ENCODE assay signal across 1 cellular context in the genomic region with DNA sequence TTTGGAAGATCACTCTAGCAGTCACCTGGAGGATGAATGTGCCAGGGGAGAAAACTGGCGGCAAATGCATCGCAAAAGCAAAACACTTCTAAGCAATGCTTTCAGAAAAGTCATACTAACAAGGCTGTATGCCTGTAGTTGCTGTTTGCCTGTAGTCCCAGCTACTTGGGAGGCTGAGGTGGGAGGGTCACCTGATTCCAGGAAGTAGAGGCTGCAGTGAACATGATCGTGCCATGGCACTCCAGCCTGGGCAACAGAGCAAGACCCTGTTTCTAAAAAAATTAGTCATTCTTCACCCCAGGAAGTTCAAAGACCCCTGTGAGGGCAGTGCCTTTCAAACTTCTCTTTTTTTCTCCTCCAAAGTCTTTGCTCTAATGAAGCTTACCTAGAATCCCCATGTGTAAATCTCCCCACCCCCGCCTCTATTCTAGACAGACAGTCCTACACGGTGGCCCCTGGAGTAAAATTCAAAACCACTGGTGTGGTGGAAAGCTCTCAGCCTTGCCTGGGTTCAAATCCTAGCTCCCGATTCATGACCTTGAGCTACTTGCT.
TF ChIP-seq lines count a peak whose summit lies in the region.

No MANE protein-coding gene starts in this region.

TF ChIP-seq in GM12878, 131 proteins besides CTCF, POLR2A, EP300 and RAD21 (continues in another document):
- TF ChIP-seq, protein P1, sequence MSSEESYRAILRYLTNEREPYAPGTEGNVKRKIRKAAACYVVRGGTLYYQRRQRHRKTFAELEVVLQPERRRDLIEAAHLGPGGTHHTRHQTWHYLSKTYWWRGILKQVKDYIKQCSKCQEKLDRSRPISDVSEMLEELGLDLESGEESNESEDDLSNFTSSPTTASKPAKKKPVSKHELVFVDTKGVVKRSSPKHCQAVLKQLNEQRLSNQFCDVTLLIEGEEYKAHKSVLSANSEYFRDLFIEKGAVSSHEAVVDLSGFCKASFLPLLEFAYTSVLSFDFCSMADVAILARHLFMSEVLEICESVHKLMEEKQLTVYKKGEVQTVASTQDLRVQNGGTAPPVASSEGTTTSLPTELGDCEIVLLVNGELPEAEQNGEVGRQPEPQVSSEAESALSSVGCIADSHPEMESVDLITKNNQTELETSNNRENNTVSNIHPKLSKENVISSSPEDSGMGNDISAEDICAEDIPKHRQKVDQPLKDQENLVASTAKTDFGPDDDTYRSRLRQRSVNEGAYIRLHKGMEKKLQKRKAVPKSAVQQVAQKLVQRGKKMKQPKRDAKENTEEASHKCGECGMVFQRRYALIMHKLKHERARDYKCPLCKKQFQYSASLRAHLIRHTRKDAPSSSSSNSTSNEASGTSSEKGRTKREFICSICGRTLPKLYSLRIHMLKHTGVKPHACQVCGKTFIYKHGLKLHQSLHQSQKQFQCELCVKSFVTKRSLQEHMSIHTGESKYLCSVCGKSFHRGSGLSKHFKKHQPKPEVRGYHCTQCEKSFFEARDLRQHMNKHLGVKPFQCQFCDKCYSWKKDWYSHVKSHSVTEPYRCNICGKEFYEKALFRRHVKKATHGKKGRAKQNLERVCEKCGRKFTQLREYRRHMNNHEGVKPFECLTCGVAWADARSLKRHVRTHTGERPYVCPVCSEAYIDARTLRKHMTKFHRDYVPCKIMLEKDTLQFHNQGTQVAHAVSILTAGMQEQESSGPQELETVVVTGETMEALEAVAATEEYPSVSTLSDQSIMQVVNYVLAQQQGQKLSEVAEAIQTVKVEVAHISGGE (CRISPR knock-in tag; IDR thresholded peaks at IDR 0.05) = no peak
- TF ChIP-seq MYB (IDR thresholded peaks at IDR 0.05; ENCODE audit: borderline replicate concordance, low read depth, low read length) (no peak), ZNF217 (IDR thresholded peaks at IDR 0.05) (no peak), ZNF207 (IDR thresholded peaks at IDR 0.05; ENCODE audit: borderline replicate concordance) (no peak), JUND (IDR thresholded peaks at IDR 0.05; ENCODE audit: low read depth, low read length) (no peak), HDAC6 (IDR thresholded peaks at IDR 0.05; ENCODE audit: unreplicated experiment) (no peak), RBBP5 (conservative IDR thresholded peaks at IDR 0.05) (no peak), EZH2 (IDR thresholded peaks at IDR 0.05; ENCODE audit: borderline replicate concordance, control insufficient read depth, low read depth, low read length) (no peak), NFXL1 (IDR thresholded peaks at IDR 0.05; ENCODE audit: borderline replicate concordance) (no peak), SREBF2 (IDR thresholded peaks at IDR 0.05; ENCODE audit: low read length) (no peak), CHD1 (IDR thresholded peaks at IDR 0.05; ENCODE audit: low read depth, low read length) (no peak), YY1 (IDR thresholded peaks at IDR 0.05; ENCODE audit: low read depth, low read length) (no peak), KAT2A (conservative IDR thresholded peaks at IDR 0.05; ENCODE audit: control insufficient read depth, low read depth, low read length) (no peak), PAX8 (IDR thresholded peaks at IDR 0.05) (no peak), BCLAF1 (IDR thresholded peaks at IDR 0.05) (no peak), ZNF24 (IDR thresholded peaks at IDR 0.05) (no peak), IKZF2 (IDR thresholded peaks at IDR 0.05) (peak; percentile 19 to 31; a peak in 1 of 4 replicates), SIX5 (IDR thresholded peaks at IDR 0.05; ENCODE audit: low read depth, low read length, severe bottlenecking) (no peak), IKZF1 (conservative IDR thresholded peaks at IDR 0.05) (0 out of 2 replicates have a peak, but pooled peaks have one; percentile 22), ZNF384 (IDR thresholded peaks at IDR 0.05; ENCODE audit: borderline replicate concordance, low read depth, low read length) (0 out of 2 replicates have a peak, but pooled peaks have one; percentile 19), DPF2 (IDR thresholded peaks at IDR 0.05) (0 out of 2 replicates have a peak, but pooled peaks have one; percentile 9), SRF (IDR thresholded peaks at IDR 0.05; ENCODE audit: low read depth in 2 of 2, low read length in 2 of 2) (no peak), MLLT1 (IDR thresholded peaks at IDR 0.05) (no peak), STAT1 (conservative IDR thresholded peaks at IDR 0.05) (no peak), ZSCAN29 (IDR thresholded peaks at IDR 0.05) (no peak), ATF7 (IDR thresholded peaks at IDR 0.05; ENCODE audit: low read depth) (0 out of 2 replicates have a peak, but pooled peaks have one; percentile 12), ZBED1 (IDR thresholded peaks at IDR 0.05; ENCODE audit: borderline replicate concordance) (no peak), FOS (IDR thresholded peaks at IDR 0.05; ENCODE audit: borderline replicate concordance, extremely low read depth, insufficient read length) (no peak), BHLHE40 (IDR thresholded peaks at IDR 0.05; ENCODE audit: borderline replicate concordance in 1 of 2, low read depth in 2 of 2, low read length in 1 of 2) (no peak), ETV6 (conservative IDR thresholded peaks at IDR 0.05 in 1 of 2, IDR thresholded peaks at IDR 0.05 in 1 of 2; ENCODE audit: borderline replicate concordance in 1 of 2, low read depth in 1 of 2) (no peak), BCL11A (IDR thresholded peaks at IDR 0.05; ENCODE audit: low read depth, low read length) (no peak), NR2F1 (conservative IDR thresholded peaks at IDR 0.05) (no peak), MEF2B (IDR thresholded peaks at IDR 0.05; ENCODE audit: partially characterized antibody, poor library complexity, severe bottlenecking) (peak; percentile 22), RUNX3 (IDR thresholded peaks at IDR 0.05; ENCODE audit: low read length) (no peak), SUZ12 (IDR thresholded peaks at IDR 0.05; ENCODE audit: unreplicated experiment) (no peak), PKNOX1 (IDR thresholded peaks at IDR 0.05) (no peak), SMARCA5 (IDR thresholded peaks at IDR 0.05) (peak; percentile 42; the same call in 1 of the 2 replicates), JUNB (IDR thresholded peaks at IDR 0.05) (no peak), CEBPB (IDR thresholded peaks at IDR 0.05; ENCODE audit: borderline replicate concordance in 1 of 2, low read depth in 2 of 2, low read length in 2 of 2) (no peak)
- TF ChIP-seq, protein P2, sequence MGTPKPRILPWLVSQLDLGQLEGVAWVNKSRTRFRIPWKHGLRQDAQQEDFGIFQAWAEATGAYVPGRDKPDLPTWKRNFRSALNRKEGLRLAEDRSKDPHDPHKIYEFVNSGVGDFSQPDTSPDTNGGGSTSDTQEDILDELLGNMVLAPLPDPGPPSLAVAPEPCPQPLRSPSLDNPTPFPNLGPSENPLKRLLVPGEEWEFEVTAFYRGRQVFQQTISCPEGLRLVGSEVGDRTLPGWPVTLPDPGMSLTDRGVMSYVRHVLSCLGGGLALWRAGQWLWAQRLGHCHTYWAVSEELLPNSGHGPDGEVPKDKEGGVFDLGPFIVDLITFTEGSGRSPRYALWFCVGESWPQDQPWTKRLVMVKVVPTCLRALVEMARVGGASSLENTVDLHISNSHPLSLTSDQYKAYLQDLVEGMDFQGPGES (IDR thresholded peaks at IDR 0.05) = no peak
- TF ChIP-seq, protein P3, sequence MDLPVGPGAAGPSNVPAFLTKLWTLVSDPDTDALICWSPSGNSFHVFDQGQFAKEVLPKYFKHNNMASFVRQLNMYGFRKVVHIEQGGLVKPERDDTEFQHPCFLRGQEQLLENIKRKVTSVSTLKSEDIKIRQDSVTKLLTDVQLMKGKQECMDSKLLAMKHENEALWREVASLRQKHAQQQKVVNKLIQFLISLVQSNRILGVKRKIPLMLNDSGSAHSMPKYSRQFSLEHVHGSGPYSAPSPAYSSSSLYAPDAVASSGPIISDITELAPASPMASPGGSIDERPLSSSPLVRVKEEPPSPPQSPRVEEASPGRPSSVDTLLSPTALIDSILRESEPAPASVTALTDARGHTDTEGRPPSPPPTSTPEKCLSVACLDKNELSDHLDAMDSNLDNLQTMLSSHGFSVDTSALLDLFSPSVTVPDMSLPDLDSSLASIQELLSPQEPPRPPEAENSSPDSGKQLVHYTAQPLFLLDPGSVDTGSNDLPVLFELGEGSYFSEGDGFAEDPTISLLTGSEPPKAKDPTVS (IDR thresholded peaks at IDR 0.05; ENCODE audit: low read depth, low read length) = no peak
- TF ChIP-seq, protein P4, sequence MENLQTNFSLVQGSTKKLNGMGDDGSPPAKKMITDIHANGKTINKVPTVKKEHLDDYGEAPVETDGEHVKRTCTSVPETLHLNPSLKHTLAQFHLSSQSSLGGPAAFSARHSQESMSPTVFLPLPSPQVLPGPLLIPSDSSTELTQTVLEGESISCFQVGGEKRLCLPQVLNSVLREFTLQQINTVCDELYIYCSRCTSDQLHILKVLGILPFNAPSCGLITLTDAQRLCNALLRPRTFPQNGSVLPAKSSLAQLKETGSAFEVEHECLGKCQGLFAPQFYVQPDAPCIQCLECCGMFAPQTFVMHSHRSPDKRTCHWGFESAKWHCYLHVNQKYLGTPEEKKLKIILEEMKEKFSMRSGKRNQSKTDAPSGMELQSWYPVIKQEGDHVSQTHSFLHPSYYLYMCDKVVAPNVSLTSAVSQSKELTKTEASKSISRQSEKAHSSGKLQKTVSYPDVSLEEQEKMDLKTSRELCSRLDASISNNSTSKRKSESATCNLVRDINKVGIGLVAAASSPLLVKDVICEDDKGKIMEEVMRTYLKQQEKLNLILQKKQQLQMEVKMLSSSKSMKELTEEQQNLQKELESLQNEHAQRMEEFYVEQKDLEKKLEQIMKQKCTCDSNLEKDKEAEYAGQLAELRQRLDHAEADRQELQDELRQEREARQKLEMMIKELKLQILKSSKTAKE (IDR thresholded peaks at IDR 0.05; ENCODE audit: low read depth, poor library complexity, severe bottlenecking) = no peak
- TF ChIP-seq, protein P5, sequence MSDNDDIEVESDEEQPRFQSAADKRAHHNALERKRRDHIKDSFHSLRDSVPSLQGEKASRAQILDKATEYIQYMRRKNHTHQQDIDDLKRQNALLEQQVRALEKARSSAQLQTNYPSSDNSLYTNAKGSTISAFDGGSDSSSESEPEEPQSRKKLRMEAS (IDR thresholded peaks at IDR 0.05; ENCODE audit: low read depth, low read length) = no peak
